Comparison of ENCODE assay signal across 1 cellular context in genomic region chr17:8186787-8187516, GRCh38.
TF ChIP-seq lines count a peak whose summit lies in the region.

No MANE protein-coding gene starts in this region.

TF ChIP-seq in K562, 482 proteins besides CTCF, POLR2A, EP300 and RAD21 (continued from another document and continues in another):
- TF ChIP-seq, protein P1, sequence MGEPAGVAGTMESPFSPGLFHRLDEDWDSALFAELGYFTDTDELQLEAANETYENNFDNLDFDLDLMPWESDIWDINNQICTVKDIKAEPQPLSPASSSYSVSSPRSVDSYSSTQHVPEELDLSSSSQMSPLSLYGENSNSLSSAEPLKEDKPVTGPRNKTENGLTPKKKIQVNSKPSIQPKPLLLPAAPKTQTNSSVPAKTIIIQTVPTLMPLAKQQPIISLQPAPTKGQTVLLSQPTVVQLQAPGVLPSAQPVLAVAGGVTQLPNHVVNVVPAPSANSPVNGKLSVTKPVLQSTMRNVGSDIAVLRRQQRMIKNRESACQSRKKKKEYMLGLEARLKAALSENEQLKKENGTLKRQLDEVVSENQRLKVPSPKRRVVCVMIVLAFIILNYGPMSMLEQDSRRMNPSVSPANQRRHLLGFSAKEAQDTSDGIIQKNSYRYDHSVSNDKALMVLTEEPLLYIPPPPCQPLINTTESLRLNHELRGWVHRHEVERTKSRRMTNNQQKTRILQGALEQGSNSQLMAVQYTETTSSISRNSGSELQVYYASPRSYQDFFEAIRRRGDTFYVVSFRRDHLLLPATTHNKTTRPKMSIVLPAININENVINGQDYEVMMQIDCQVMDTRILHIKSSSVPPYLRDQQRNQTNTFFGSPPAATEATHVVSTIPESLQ (CRISPR knock-in tag; IDR thresholded peaks at IDR 0.05) = no peak
- TF ChIP-seq ZNF75A (CRISPR knock-in tag; IDR thresholded peaks at IDR 0.05) = no peak
- TF ChIP-seq ZBTB17 (CRISPR knock-in tag; IDR thresholded peaks at IDR 0.05) = no peak
- no peak for TF ChIP-seq SNAPC5 (CRISPR knock-in tag; IDR thresholded peaks at IDR 0.05)
- no peak for TF ChIP-seq RHOXF2B (CRISPR knock-in tag; conservative IDR thresholded peaks at IDR 0.05)
- no peak for TF ChIP-seq KLF13 (tag; IDR thresholded peaks at IDR 0.05; ENCODE audit: borderline replicate concordance, low read depth)
- TF ChIP-seq SIX5 (IDR thresholded peaks at IDR 0.05; ENCODE audit: borderline replicate concordance in 1 of 2, insufficient read depth in 1 of 2, low read depth in 1 of 2, low read length in 2 of 2) = no peak
- peak; percentile 17 to 89; a peak in 3 of 4 replicates for TF ChIP-seq HDAC1 (IDR thresholded peaks at IDR 0.05)
- TF ChIP-seq ZNF121 (CRISPR knock-in tag; conservative IDR thresholded peaks at IDR 0.05) = no peak
- no peak for TF ChIP-seq EZH2 (IDR thresholded peaks at IDR 0.05; ENCODE audit: borderline replicate concordance, low read depth, low read length)
- TF ChIP-seq SMARCB1 (IDR thresholded peaks at IDR 0.05; ENCODE audit: insufficient read length, low read depth) = no peak
- TF ChIP-seq ZNF12 (CRISPR knock-in tag; IDR thresholded peaks at IDR 0.05) = peak; percentile 85; the same call in 1 of the 2 replicates
- TF ChIP-seq ZBTB1 (CRISPR knock-in tag; IDR thresholded peaks at IDR 0.05; ENCODE audit: borderline replicate concordance, low read depth) = no peak
- no peak for TF ChIP-seq PTRF (tag; IDR thresholded peaks at IDR 0.05)
- TF ChIP-seq ARID1B (IDR thresholded peaks at IDR 0.05) = no peak
- no peak for TF ChIP-seq ZNF24 (IDR thresholded peaks at IDR 0.05)
- TF ChIP-seq, protein P2, sequence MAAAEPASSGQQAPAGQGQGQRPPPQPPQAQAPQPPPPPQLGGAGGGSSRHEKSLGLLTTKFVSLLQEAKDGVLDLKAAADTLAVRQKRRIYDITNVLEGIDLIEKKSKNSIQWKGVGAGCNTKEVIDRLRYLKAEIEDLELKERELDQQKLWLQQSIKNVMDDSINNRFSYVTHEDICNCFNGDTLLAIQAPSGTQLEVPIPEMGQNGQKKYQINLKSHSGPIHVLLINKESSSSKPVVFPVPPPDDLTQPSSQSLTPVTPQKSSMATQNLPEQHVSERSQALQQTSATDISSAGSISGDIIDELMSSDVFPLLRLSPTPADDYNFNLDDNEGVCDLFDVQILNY (CRISPR knock-in tag; IDR thresholded peaks at IDR 0.05) = no peak
- TF ChIP-seq TRIM24 (IDR thresholded peaks at IDR 0.05) = no peak
- TF ChIP-seq STAT5B (CRISPR knock-in tag; IDR thresholded peaks at IDR 0.05) = no peak
- no peak for TF ChIP-seq TFAM (CRISPR knock-in tag; conservative IDR thresholded peaks at IDR 0.05)
- no peak for TF ChIP-seq U2AF2 (optimal IDR thresholded peaks at IDR 0.05; ENCODE audit: low read depth, low read length)
- TF ChIP-seq CEBPG (CRISPR knock-in tag; IDR thresholded peaks at IDR 0.05) = peak; percentile 43; the same call in 1 of the 2 replicates
- TF ChIP-seq CEBPG (tag; conservative IDR thresholded peaks at IDR 0.05 in 1 of 2, IDR thresholded peaks at IDR 0.05 in 1 of 2) = no peak
- TF ChIP-seq, protein P3, sequence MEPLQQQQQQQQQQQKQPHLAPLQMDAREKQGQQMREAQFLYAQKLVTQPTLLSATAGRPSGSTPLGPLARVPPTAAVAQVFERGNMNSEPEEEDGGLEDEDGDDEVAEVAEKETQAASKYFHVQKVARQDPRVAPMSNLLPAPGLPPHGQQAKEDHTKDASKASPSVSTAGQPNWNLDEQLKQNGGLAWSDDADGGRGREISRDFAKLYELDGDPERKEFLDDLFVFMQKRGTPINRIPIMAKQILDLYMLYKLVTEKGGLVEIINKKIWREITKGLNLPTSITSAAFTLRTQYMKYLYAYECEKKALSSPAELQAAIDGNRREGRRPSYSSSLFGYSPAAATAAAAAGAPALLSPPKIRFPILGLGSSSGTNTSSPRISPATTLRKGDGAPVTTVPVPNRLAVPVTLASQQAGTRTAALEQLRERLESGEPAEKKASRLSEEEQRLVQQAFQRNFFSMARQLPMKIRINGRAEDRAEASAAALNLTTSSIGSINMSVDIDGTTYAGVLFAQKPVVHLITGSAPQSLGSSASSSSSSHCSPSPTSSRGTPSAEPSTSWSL (CRISPR knock-in tag; IDR thresholded peaks at IDR 0.05; ENCODE audit: borderline replicate concordance) = no peak
- TF ChIP-seq ZFP30 (CRISPR knock-in tag; IDR thresholded peaks at IDR 0.05; ENCODE audit: borderline replicate concordance) = no peak
- no peak for TF ChIP-seq RCOR1 (IDR thresholded peaks at IDR 0.05; ENCODE audit: borderline replicate concordance in 1 of 2, low read depth in 2 of 2, low read length in 2 of 2)
- no peak for TF ChIP-seq RBM34 (IDR thresholded peaks at IDR 0.05; ENCODE audit: borderline replicate concordance, insufficient read depth, low read length)
- TF ChIP-seq FIP1L1 (IDR thresholded peaks at IDR 0.05; ENCODE audit: low read depth, low read length, poor library complexity, severe bottlenecking) = no peak
- TF ChIP-seq REST (CRISPR knock-in tag; IDR thresholded peaks at IDR 0.05; ENCODE audit: low read depth) = no peak
- 0 out of 2 replicates have a peak, but pooled peaks have one; percentile 60 for TF ChIP-seq NBN (IDR thresholded peaks at IDR 0.05; ENCODE audit: low read depth)
- no peak for TF ChIP-seq FUS (optimal IDR thresholded peaks at IDR 0.05; ENCODE audit: low read depth, low read length)
- TF ChIP-seq PHTF2 (CRISPR knock-in tag; IDR thresholded peaks at IDR 0.05) = no peak
- no peak for TF ChIP-seq ZNF253 (CRISPR knock-in tag; conservative IDR thresholded peaks at IDR 0.05)
- no peak for TF ChIP-seq CC2D1A (IDR thresholded peaks at IDR 0.05)
- no peak for TF ChIP-seq E2F3 (CRISPR knock-in tag; IDR thresholded peaks at IDR 0.05)
- TF ChIP-seq ATF7 (IDR thresholded peaks at IDR 0.05) = no peak; the same call in 1 of the 2 replicates
- peak; percentile 35 for TF ChIP-seq HDAC3 (IDR thresholded peaks at IDR 0.05; ENCODE audit: borderline replicate concordance, partially characterized antibody)
- TF ChIP-seq TEAD1 (CRISPR knock-in tag; IDR thresholded peaks at IDR 0.05) = peak in 1 of 2 experiments; percentile 70; a peak in 1 of 4 replicates
- TF ChIP-seq, protein P4, sequence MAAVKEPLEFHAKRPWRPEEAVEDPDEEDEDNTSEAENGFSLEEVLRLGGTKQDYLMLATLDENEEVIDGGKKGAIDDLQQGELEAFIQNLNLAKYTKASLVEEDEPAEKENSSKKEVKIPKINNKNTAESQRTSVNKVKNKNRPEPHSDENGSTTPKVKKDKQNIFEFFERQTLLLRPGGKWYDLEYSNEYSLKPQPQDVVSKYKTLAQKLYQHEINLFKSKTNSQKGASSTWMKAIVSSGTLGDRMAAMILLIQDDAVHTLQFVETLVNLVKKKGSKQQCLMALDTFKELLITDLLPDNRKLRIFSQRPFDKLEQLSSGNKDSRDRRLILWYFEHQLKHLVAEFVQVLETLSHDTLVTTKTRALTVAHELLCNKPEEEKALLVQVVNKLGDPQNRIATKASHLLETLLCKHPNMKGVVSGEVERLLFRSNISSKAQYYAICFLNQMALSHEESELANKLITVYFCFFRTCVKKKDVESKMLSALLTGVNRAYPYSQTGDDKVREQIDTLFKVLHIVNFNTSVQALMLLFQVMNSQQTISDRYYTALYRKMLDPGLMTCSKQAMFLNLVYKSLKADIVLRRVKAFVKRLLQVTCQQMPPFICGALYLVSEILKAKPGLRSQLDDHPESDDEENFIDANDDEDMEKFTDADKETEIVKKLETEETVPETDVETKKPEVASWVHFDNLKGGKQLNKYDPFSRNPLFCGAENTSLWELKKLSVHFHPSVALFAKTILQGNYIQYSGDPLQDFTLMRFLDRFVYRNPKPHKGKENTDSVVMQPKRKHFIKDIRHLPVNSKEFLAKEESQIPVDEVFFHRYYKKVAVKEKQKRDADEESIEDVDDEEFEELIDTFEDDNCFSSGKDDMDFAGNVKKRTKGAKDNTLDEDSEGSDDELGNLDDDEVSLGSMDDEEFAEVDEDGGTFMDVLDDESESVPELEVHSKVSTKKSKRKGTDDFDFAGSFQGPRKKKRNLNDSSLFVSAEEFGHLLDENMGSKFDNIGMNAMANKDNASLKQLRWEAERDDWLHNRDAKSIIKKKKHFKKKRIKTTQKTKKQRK (IDR thresholded peaks at IDR 0.05; ENCODE audit: borderline replicate concordance, low read depth, low read length) = no peak
- TF ChIP-seq GABPA (tag; conservative IDR thresholded peaks at IDR 0.05; ENCODE audit: low read depth) = peak; percentile 76
- no peak; the same call in 1 of the 2 replicates for TF ChIP-seq AFF4 (CRISPR knock-in tag; IDR thresholded peaks at IDR 0.05)
- TF ChIP-seq SMAD2 (IDR thresholded peaks at IDR 0.05; ENCODE audit: low read depth, low read length) = no peak
- TF ChIP-seq ZNF124 (CRISPR knock-in tag; IDR thresholded peaks at IDR 0.05) = no peak
- TF ChIP-seq ZMIZ1 (IDR thresholded peaks at IDR 0.05; ENCODE audit: low read depth in 2 of 2, low read length in 2 of 2) = no peak
